Comparison of ENCODE assay signal across 9 cellular contexts in genomic region chr22:31084811-31085492, GRCh38. TPM values are rescaled to one million over a fixed set of nuclear protein-coding genes. Genes with fewer than 3 reads are reported as not detected.
DNase-seq lines count a peak whose midpoint lies in the region; ATAC-seq, FAIRE-seq and TF ChIP-seq lines count a peak whose summit lies in the region.
"Had no signal": no experiment of that assay in that cellular context is flagged by ENCODE, and none has a peak within 500 bp of the region (broad histone marks: within the 10 kb centered on the region; RNA-seq: fewer than 3 reads in every experiment).

No MANE protein-coding gene starts in this region.

- intact Hi-C loops in kidney (cut with DNase I) = loop anchor here (5.0 kb wide), 1 partner anchor 138 kb away; no protein-coding TSS in a partner anchor

- ATAC-seq in GM21367 (IDR thresholded peaks at IDR 0.05; ENCODE audit: unreplicated experiment) = peak; percentile 52

- peaks cover 16 to 37% of the 10 kb centered on the region in 2 donors for H3K36me3 ChIP-seq in kidney (ENCODE audit: control insufficient read depth in 1 of 2, insufficient read depth in 2 of 2, low read length in 2 of 2)

- H3K4me3 ChIP-seq in kidney (ENCODE audit: low read length in 2 of 2) = peak overlapping the region; percentile 84 to 88

- peaks cover 31 to 48% of the 10 kb centered on the region in 2 donors for H3K4me1 ChIP-seq in kidney (ENCODE audit: control insufficient read depth in 1 of 2, insufficient read depth in 1 of 2, low read depth in 1 of 2, low read length in 2 of 2)

- peak; percentile 64 for TF ChIP-seq CTCF in kidney (IDR thresholded peaks at IDR 0.05; ENCODE audit: borderline replicate concordance, extremely low read depth, insufficient read depth)

- peak overlapping the region; percentile 94 to 97 for H3K27ac ChIP-seq in kidney (ENCODE audit: low read depth in 2 of 2, low read length in 2 of 2)

- peak overlapping the region; percentile 88 to 97 for H3K9ac ChIP-seq in kidney (ENCODE audit: low read length in 2 of 2)

- in situ Hi-C loops in KBM-7 (cut with MboI; ENCODE audit: low pct_unique_long_range_greater_than_20kb, low sequenced_read_pairs) = no loop called here

- no peak for FAIRE-seq in kidney (lab: Jason Lieb, UNC)

- H3K9me3 ChIP-seq in kidney (ENCODE audit: control insufficient read depth in 1 of 2, low read length in 2 of 2) = no peaks in the 10 kb centered on the region

- DNase-seq in CD1c-positive myeloid dendritic cell (ENCODE audit: extremely low spot score) (peak; percentile 93), KBM-7 (peak; percentile 80), kidney (peak; percentile 96), SK-N-DZ (ENCODE audit: low spot score) (no peak)
- peak; percentile 74 for DNase-seq in activated CD4-positive, CD25-positive, alpha-beta regulatory T cell treated with anti-CD3 and anti-CD28 coated beads, Interleukin-2, amount 50 U/mL, for 16 hours (ENCODE audit: low read depth, low spot score)
- peak; percentile 79 for DNase-seq in central memory CD4-positive, alpha-beta T cell
- DNase-seq in stimulated activated CD4-positive, alpha-beta T cell treated with anti-CD3 and anti-CD28 coated beads, Interleukin-15, amount 100 ng/mL, for 48 hours (ENCODE audit: low read depth in 2 of 2) = peak; percentile 78 to 81

RNA-seq across cellular contexts. Expression of gene SMTN, which starts 3.8 kb away (rescaled TPM):
- 67.7 TPM for total RNA-seq in kidney
- 64.4 TPM for polyA plus RNA-seq in kidney (ENCODE audit: insufficient read depth, low read depth, low replicate concordance)
- 14.0 and 14.8 TPM in 2 replicates for polyA plus RNA-seq in SK-N-DZ (2014; cell fraction: cytosol; rRNA removed)
- polyA plus RNA-seq in SK-N-DZ (2014; cell fraction: nucleus; rRNA removed) = 28.4 and 31.0 TPM in 2 replicates

RNA-seq across cellular contexts. Expression of gene SELENOM, which starts 22.4 kb away (rescaled TPM):
- 154 TPM for total RNA-seq in kidney
- 291 TPM for polyA plus RNA-seq in kidney (ENCODE audit: insufficient read depth, low read depth, low replicate concordance)
- polyA plus RNA-seq in SK-N-DZ (2014; cell fraction: cytosol; rRNA removed) = 29.5 and 57.4 TPM in 2 replicates
- polyA plus RNA-seq in SK-N-DZ (2014; cell fraction: nucleus; rRNA removed) = 34.0 and 36.9 TPM in 2 replicates

RNA-seq across cellular contexts. Expression of gene INPP5J, which starts 37.8 kb away (rescaled TPM):
- total RNA-seq in kidney = 6.2 TPM
- polyA plus RNA-seq in kidney (ENCODE audit: insufficient read depth, low read depth, low replicate concordance) = 44.7 TPM
- 8.2 and 9.5 TPM in 2 replicates for polyA plus RNA-seq in SK-N-DZ (2014; cell fraction: cytosol; rRNA removed)
- polyA plus RNA-seq in SK-N-DZ (2014; cell fraction: nucleus; rRNA removed) = 10.4 and 14.3 TPM in 2 replicates
- total RNA-seq: T-helper 1 cell treated with Interleukin-12 subunit alpha and Interleukin-12 subunit beta and Interleukin-4 antibody, amounts not matched to agents 30 ng/mL and 1 ng/mL, for 36 hours had no signal

RNA-seq across cellular contexts. Expression of gene PLA2G3, which starts 55.4 kb away (rescaled TPM):
- not detected for total RNA-seq in kidney
- 1.2 TPM for polyA plus RNA-seq in kidney (ENCODE audit: insufficient read depth, low read depth, low replicate concordance)
- 13.6 and 14.3 TPM in 2 replicates for polyA plus RNA-seq in SK-N-DZ (2014; cell fraction: cytosol; rRNA removed)
- 22.7 and 26.2 TPM in 2 replicates for polyA plus RNA-seq in SK-N-DZ (2014; cell fraction: nucleus; rRNA removed)
- total RNA-seq: T-helper 1 cell treated with Interleukin-12 subunit alpha and Interleukin-12 subunit beta and Interleukin-4 antibody, amounts not matched to agents 30 ng/mL and 1 ng/mL, for 36 hours had no signal
